Comparison of ENCODE assay signal across 14 cellular contexts in genomic region chr9:134438204-134438788, GRCh38.
A peak's percentile ranks its signal among the peaks of the same experiment; 100 is the strongest.
DNase-seq lines count a peak whose midpoint lies in the region; ATAC-seq, FAIRE-seq and TF ChIP-seq lines count a peak whose summit lies in the region.
"Had no signal": no experiment of that assay in that cellular context is flagged by ENCODE, and none has a peak within 500 bp of the region (broad histone marks: within the 10 kb centered on the region; RNA-seq: fewer than 3 reads in every experiment).

No MANE protein-coding gene starts in this region.

- DNase-seq in A673 (ENCODE audit: low spot score) (no peak), NCI-H69 (lab: John Stamatoyannopoulos, UW) (peak; percentile 17), esophagus muscularis mucosa (ENCODE audit: extremely low spot score) (no peak), GM12892 (ENCODE audit: insufficient read length) (no peak), CD1c-positive myeloid dendritic cell (ENCODE audit: extremely low spot score) (no peak)
- DNase-seq: activated naive CD4-positive, alpha-beta T cell treated with Interleukin-2 at 50 U/mL for 16 hours; NCI-H1417 treated with DMSO at 0.1 percent for 48 hours; SIG-M5; spleen had no signal

- no TSS peak for BruUV-seq in A673 (replicated peaks; lab: Mats Ljungman, UMichigan)

- H3K36me3 ChIP-seq in A673 (ENCODE audit: insufficient read depth, low read length, poor library complexity, severe bottlenecking) (peaks cover 11% of the 10 kb centered on the region), esophagus muscularis mucosa (peaks cover 10 to 32% (median 30%) of the 10 kb centered on the region in 4 donors), neutrophil (peaks cover 68% of the 10 kb centered on the region)
- H3K36me3 ChIP-seq: breast epithelium had no signal

- ATAC-seq in GM21515 (IDR thresholded peaks at IDR 0.05; ENCODE audit: unreplicated experiment) (no peak), HG02571 (IDR thresholded peaks at IDR 0.05; ENCODE audit: unreplicated experiment) (no peak)

- CTCF ChIA-PET in A673 (lab: Charles Lee): no interaction called here

- H3K27me3 ChIP-seq in A673 (replicated peaks; ENCODE audit: insufficient read depth, low read depth, low read length, poor library complexity) (no peaks in the 10 kb centered on the region), esophagus muscularis mucosa (peaks cover 0 to 14% (median 3%) of the 10 kb centered on the region in 4 donors), neutrophil (peaks cover 31% of the 10 kb centered on the region)

- WGBS in esophagus muscularis mucosa: 62% methylated on average over 13 of the region's 18 CpGs

- intact Hi-C loops in A673 (cut with micrococcal nuclease; ENCODE audit: unreplicated experiment): no loop called here
- intact Hi-C loops in esophagus muscularis mucosa (cut with DNase I): loop anchor here (5.0 kb wide), 2 partner anchors 66 to 156 kb away; no protein-coding TSS in a partner anchor

- H3K4me1 ChIP-seq in A673 (ENCODE audit: insufficient read depth, low read length, poor library complexity, severe bottlenecking) (peaks cover 25% of the 10 kb centered on the region), esophagus muscularis mucosa (peaks cover 62 to 79% (median 73%) of the 10 kb centered on the region in 4 donors), neutrophil (ENCODE audit: control insufficient read depth in 1 of 2, insufficient read depth in 1 of 2, low read depth in 1 of 2, low read length in 1 of 2) (peaks cover 18 to 32% of the 10 kb centered on the region in 2 experiments)

- TF ChIP-seq POLR2A in esophagus muscularis mucosa (IDR thresholded peaks at IDR 0.05; ENCODE audit: low read depth) (no peak), GM12892 (IDR thresholded peaks at IDR 0.05; ENCODE audit: low read depth, low read length) (no peak)

- H3K27ac ChIP-seq in A673 (ENCODE audit: low read depth, low read length, poor library complexity, severe bottlenecking) (peak overlapping the region; percentile 23), esophagus muscularis mucosa (replicated peaks in 1 of 4) (peak overlapping the region; percentile 89 to 90 (median 90)), neutrophil (peak overlapping the region; percentile 51)

- TF ChIP-seq CTCF in A673 (conservative IDR thresholded peaks at IDR 0.05; ENCODE audit: low read depth, low read length): no peak
- no peak for TF ChIP-seq CTCF in esophagus muscularis mucosa (IDR thresholded peaks at IDR 0.05)
- no peak for TF ChIP-seq CTCF in neutrophil (IDR thresholded peaks at IDR 0.05)

- FAIRE-seq in GM12892 (lab: Jason Lieb, UNC): no peak
- FAIRE-seq: D721Med had no signal

- POLR2A ChIA-PET in A673 (lab: Charles Lee; ENCODE audit: low non-redundant PET): no interaction called here

- TF ChIP-seq EP300 in esophagus muscularis mucosa (IDR thresholded peaks at IDR 0.05): no peak

- H3K4me3 ChIP-seq in A673 (ENCODE audit: low read depth, low read length, poor library complexity, severe bottlenecking) (no peak overlapping the region), esophagus muscularis mucosa (no peak overlapping the region), neutrophil (ENCODE audit: low read depth in 1 of 2, low read length in 1 of 2) (no peak overlapping the region)
- H3K4me3 ChIP-seq: breast epithelium, spleen had no signal

- H3K9me3 ChIP-seq in A673 (ENCODE audit: low read depth, low read length, poor library complexity, severe bottlenecking) (no peaks in the 10 kb centered on the region), esophagus muscularis mucosa (no peaks in the 10 kb centered on the region), neutrophil (no peaks in the 10 kb centered on the region)
- H3K9me3 ChIP-seq: breast epithelium, spleen had no signal

Comparison
In these comparisons a context has a peak if more than half of its experiments do, and no peak if none do; other contexts are left out.
1. H3K27ac ChIP-seq: peak in every context shown above with its lines; median percentile 90 in esophagus muscularis mucosa; 51 in neutrophil; 23 in A673.